In the genomic region with DNA sequence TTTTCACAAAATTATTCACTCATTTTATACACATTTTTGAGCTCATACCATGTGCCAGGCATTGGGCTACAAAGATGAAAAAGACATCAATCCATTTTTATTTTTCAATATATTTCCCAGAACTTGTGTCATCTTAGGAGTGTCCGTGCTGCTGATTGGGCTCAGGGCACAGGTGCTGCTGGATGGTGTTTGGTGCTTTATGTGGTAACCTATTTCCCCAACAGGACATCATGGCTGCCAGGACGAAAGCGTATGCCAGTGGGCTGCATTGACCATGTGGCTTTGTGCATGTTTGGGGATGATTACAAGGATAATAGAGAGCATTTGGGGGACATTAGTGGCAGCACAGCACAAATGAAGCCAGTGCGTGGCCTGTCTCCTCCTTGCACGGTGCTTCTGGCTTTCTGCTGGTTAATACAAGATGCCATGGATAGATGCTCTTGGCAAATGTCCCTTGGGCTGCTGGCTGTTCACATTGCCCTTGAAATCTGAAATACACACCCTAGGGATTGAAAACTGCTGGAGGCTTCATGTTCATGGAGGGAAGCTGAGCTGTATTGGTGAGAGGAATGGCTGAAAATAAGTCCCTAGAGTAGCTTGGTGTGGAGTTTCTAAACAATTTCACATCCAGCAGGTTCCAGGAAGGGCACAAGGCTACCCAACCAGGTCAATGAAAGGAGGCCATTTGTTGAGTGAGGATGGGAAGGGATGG, we compare ENCODE assay signal across 16 cellular contexts. TPM values are rescaled to one million over a fixed set of nuclear protein-coding genes. Genes with fewer than 3 reads are reported as not detected.
DNase-seq lines count a peak whose midpoint lies in the region; ATAC-seq and TF ChIP-seq lines count a peak whose summit lies in the region.
"Had no signal": no experiment of that assay in that cellular context is flagged by ENCODE, and none has a peak within 500 bp of the region (broad histone marks: within the 10 kb centered on the region; RNA-seq: fewer than 3 reads in every experiment).

No MANE protein-coding gene starts in this region.

- no peaks in the 10 kb centered on the region for H3F3A ChIP-seq in DOHH2 (ENCODE audit: control insufficient read depth, insufficient read depth)

- H3K4me3 ChIP-seq in DOHH2 (ENCODE audit: low read length): no peak overlapping the region
- peak overlapping the region; percentile 9 for H3K4me3 ChIP-seq in naive thymus-derived CD4-positive, alpha-beta T cell (ENCODE audit: low read length)
- H3K4me3 ChIP-seq: ascending aorta, hepatocyte, neural progenitor cell, upper lobe of right lung had no signal

- POLR2A ChIA-PET in CD4-positive, alpha-beta T cell (lab: Charles Lee): interaction anchor here (0.9 to 8.5 kb wide), 10 partner anchors 15 to 889 kb away, joined by 3 to 130 read pairs (median 4); a partner anchor contains a TSS
- POLR2A ChIA-PET in naive thymus-derived CD4-positive, alpha-beta T cell (lab: Charles Lee): interaction anchor here (0.6 to 3.1 kb wide), 6 partner anchors 9 to 1220 kb away, joined by 3 to 42 read pairs (median 4); a partner anchor contains a TSS

- no peak for DNase-seq in CD4-positive, alpha-beta T cell
- no peak for DNase-seq in naive thymus-derived CD4-positive, alpha-beta T cell
- DNase-seq in CD1c-positive myeloid dendritic cell (ENCODE audit: extremely low spot score) (no peak), NCI-H1436 (lab: John Stamatoyannopoulos, UW) (no peak), SK-N-DZ (ENCODE audit: low spot score) (no peak)
- DNase-seq: BE2C, NCI-H1694 treated with DMSO at 0.1 percent for 48 hours, NCI-H345, upper lobe of right lung had no signal

- no peaks in the 10 kb centered on the region for H4K20me1 ChIP-seq in DOHH2 (ENCODE audit: control insufficient read depth, insufficient read depth, low read depth, low read length)

- peaks cover 54% of the 10 kb centered on the region for H3K4me1 ChIP-seq in DOHH2 (ENCODE audit: control insufficient read depth, low read length)
- peaks cover 81 to 94% of the 10 kb centered on the region in 2 donors for H3K4me1 ChIP-seq in naive thymus-derived CD4-positive, alpha-beta T cell (ENCODE audit: control insufficient read depth in 2 of 2, insufficient read depth in 2 of 2, low read length in 2 of 2)
- H3K4me1 ChIP-seq: ascending aorta, neural progenitor cell had no signal

- H3K36me3 ChIP-seq in DOHH2 (ENCODE audit: control insufficient read depth, low read length): peaks cover 8% of the 10 kb centered on the region; the same call in 1 of the 2 replicates
- no peaks in the 10 kb centered on the region for H3K36me3 ChIP-seq in naive thymus-derived CD4-positive, alpha-beta T cell (ENCODE audit: control insufficient read depth in 2 of 3, insufficient read depth in 3 of 3, low read length in 3 of 3)
- H3K36me3 ChIP-seq: ascending aorta, BE2C, neural progenitor cell, upper lobe of right lung had no signal

- no peak for TF ChIP-seq CTCF in CD4-positive, alpha-beta T cell (IDR thresholded peaks at IDR 0.05)
- no peak for TF ChIP-seq CTCF in DOHH2 (IDR thresholded peaks at IDR 0.05; ENCODE audit: low read depth, low read length, poor library complexity, severe bottlenecking)

- no peaks in the 10 kb centered on the region for H3K79me2 ChIP-seq in DOHH2 (ENCODE audit: control insufficient read depth, low read length)
- H3K79me2 ChIP-seq: hepatocyte had no signal

- no peaks in the 10 kb centered on the region for H3K9me3 ChIP-seq in CD4-positive, alpha-beta T cell (ENCODE audit: control insufficient read depth, low read length)
- no peaks in the 10 kb centered on the region for H3K9me3 ChIP-seq in DOHH2 (ENCODE audit: control insufficient read depth, insufficient read depth, low read length)
- H3K9me3 ChIP-seq in naive thymus-derived CD4-positive, alpha-beta T cell (ENCODE audit: control insufficient read depth in 2 of 3, low read length in 3 of 3): peaks cover 0 to 8% (median 0%) of the 10 kb centered on the region in 3 experiments
- H3K9me3 ChIP-seq: ascending aorta, BE2C, upper lobe of right lung had no signal

- no peaks in the 10 kb centered on the region for H3K9me2 ChIP-seq in DOHH2 (replicated peaks; ENCODE audit: control insufficient read depth, low read length)

- CTCF ChIA-PET in CD4-positive, alpha-beta T cell (lab: Charles Lee): interaction anchor here (0.8 to 9.2 kb wide), 4 partner anchors 16 to 123 kb away, joined by 3 to 63 read pairs (median 4); no protein-coding TSS in a partner anchor
- CTCF ChIA-PET in naive thymus-derived CD4-positive, alpha-beta T cell (lab: Charles Lee): interaction anchor here (0.8 to 6.0 kb wide), 6 partner anchors 16 to 123 kb away, joined by 3 to 38 read pairs (median 5); no protein-coding TSS in a partner anchor

- peaks cover 6% of the 10 kb centered on the region for H3K36me3 Mint-ChIP-seq in CD4-positive, alpha-beta T cell (ENCODE audit: low read depth)
- H3K36me3 Mint-ChIP-seq in activated T-helper 17 cell treated with anti-CD3 and anti-CD28 coated beads, Interleukin-2, amount 50 U/mL, for 72 hours (ENCODE audit: low read depth): no peaks in the 10 kb centered on the region
- peaks cover 0 to 21% (median 7%) of the 10 kb centered on the region in 5 donors for H3K36me3 Mint-ChIP-seq in naive thymus-derived CD4-positive, alpha-beta T cell
- H3K36me3 Mint-ChIP-seq: neural progenitor cell had no signal

- peaks cover 11% of the 10 kb centered on the region for H3K9me3 Mint-ChIP-seq in CD4-positive, alpha-beta T cell
- H3K9me3 Mint-ChIP-seq in activated T-helper 17 cell treated with anti-CD3 and anti-CD28 coated beads, Interleukin-2, amount 50 U/mL, for 72 hours: no peaks in the 10 kb centered on the region
- H3K9me3 Mint-ChIP-seq in naive thymus-derived CD4-positive, alpha-beta T cell: peaks cover 0 to 21% (median 11%) of the 10 kb centered on the region in 11 donors
- H3K9me3 Mint-ChIP-seq: neural progenitor cell had no signal

- peak overlapping the region; percentile 90 for H3K27ac Mint-ChIP-seq in CD4-positive, alpha-beta T cell
- peak overlapping the region; percentile 75 for H3K27ac Mint-ChIP-seq in activated T-helper 17 cell treated with anti-CD3 and anti-CD28 coated beads, Interleukin-2, amount 50 U/mL, for 72 hours
- peak overlapping the region; percentile 13 to 95 (median 81) for H3K27ac Mint-ChIP-seq in naive thymus-derived CD4-positive, alpha-beta T cell
- H3K27ac Mint-ChIP-seq: neural progenitor cell had no signal

- peak overlapping the region; percentile 61 for H3K4me3 Mint-ChIP-seq in CD4-positive, alpha-beta T cell
- H3K4me3 Mint-ChIP-seq in activated T-helper 17 cell treated with anti-CD3 and anti-CD28 coated beads, Interleukin-2, amount 50 U/mL, for 72 hours: peak overlapping the region; percentile 55
- H3K4me3 Mint-ChIP-seq in naive thymus-derived CD4-positive, alpha-beta T cell: peak overlapping the region; percentile 22 to 86 (median 64)
- H3K4me3 Mint-ChIP-seq: neural progenitor cell had no signal

- intact Hi-C loops in CD4-positive, alpha-beta T cell (cut with DNase I, micrococcal nuclease): loop anchor here (1.0 to 5.0 kb wide), 3 partner anchors 49 to 79 kb away; a partner anchor contains a TSS
- intact Hi-C loops in naive thymus-derived CD4-positive, alpha-beta T cell (cut with micrococcal nuclease): loop anchor here (2.0 to 5.0 kb wide), 5 partner anchors 15 to 597 kb away; a partner anchor contains a TSS

- peaks cover 91% of the 10 kb centered on the region for H3K4me1 Mint-ChIP-seq in CD4-positive, alpha-beta T cell (ENCODE audit: low read depth)
- H3K4me1 Mint-ChIP-seq in activated T-helper 17 cell treated with anti-CD3 and anti-CD28 coated beads, Interleukin-2, amount 50 U/mL, for 72 hours: peaks cover 72% of the 10 kb centered on the region
- peaks cover 71 to 95% (median 92%) of the 10 kb centered on the region in 7 donors for H3K4me1 Mint-ChIP-seq in naive thymus-derived CD4-positive, alpha-beta T cell

- no peaks in the 10 kb centered on the region for H3K27me3 ChIP-seq in CD4-positive, alpha-beta T cell (ENCODE audit: control insufficient read depth, insufficient read depth, low read length)
- H3K27me3 ChIP-seq in DOHH2 (ENCODE audit: control insufficient read depth, low read length): 0 out of 2 replicates have a peak, but pooled peaks cover 3% of the 10 kb centered on the region
- H3K27me3 ChIP-seq in naive thymus-derived CD4-positive, alpha-beta T cell (ENCODE audit: control insufficient read depth in 2 of 2, insufficient read depth in 2 of 2, low read length in 2 of 2): no peaks in the 10 kb centered on the region
- H3K27me3 ChIP-seq: ascending aorta, BE2C, hepatocyte, neural progenitor cell, upper lobe of right lung had no signal

- no peak overlapping the region for H3K27ac ChIP-seq in CD4-positive, alpha-beta T cell (ENCODE audit: low read depth, low read length)
- no peak overlapping the region for H3K27ac ChIP-seq in DOHH2 (ENCODE audit: low read depth, low read length)
- H3K27ac ChIP-seq in naive thymus-derived CD4-positive, alpha-beta T cell (ENCODE audit: low read depth, low read length): no peak overlapping the region
- H3K27ac ChIP-seq: ascending aorta, hepatocyte, neural progenitor cell, upper lobe of right lung had no signal

- peak overlapping the region; percentile 33; the same call in 1 of the 2 replicates for H3K4me2 ChIP-seq in DOHH2 (ENCODE audit: low read length)
- H3K4me2 ChIP-seq: hepatocyte, neural progenitor cell had no signal

- peaks cover 10% of the 10 kb centered on the region for H3K27me3 Mint-ChIP-seq in CD4-positive, alpha-beta T cell
- no peaks in the 10 kb centered on the region for H3K27me3 Mint-ChIP-seq in activated T-helper 17 cell treated with anti-CD3 and anti-CD28 coated beads, Interleukin-2, amount 50 U/mL, for 72 hours
- peaks cover 0 to 34% (median under 1%) of the 10 kb centered on the region in 5 donors for H3K27me3 Mint-ChIP-seq in naive thymus-derived CD4-positive, alpha-beta T cell

- ATAC-seq in CD4-positive, alpha-beta T cell (ENCODE audit: poor library complexity): no peak
- no peak for ATAC-seq in activated T-helper 17 cell treated with anti-CD3 and anti-CD28 coated beads, Interleukin-2, amount 50 U/mL, for 72 hours (replicated peaks)
- ATAC-seq in naive thymus-derived CD4-positive, alpha-beta T cell: no peak
- ATAC-seq in GM21528 (IDR thresholded peaks at IDR 0.05; ENCODE audit: low FRiP score, unreplicated experiment): no peak
- ATAC-seq: HCT116 had no signal

RNA-seq across cellular contexts. Expression of a gene that starts 52.3 kb away (rescaled TPM):
- total RNA-seq in CD4-positive, alpha-beta T cell: 100 to 1,000 TPM; 122 to 123 TPM
- 10 to 100 TPM; 30.2 to 37.1 TPM for total RNA-seq in activated T-helper 17 cell treated with anti-CD3 and anti-CD28 coated beads, Interleukin-2, amount 50 U/mL, for 72 hours
- total RNA-seq in naive thymus-derived CD4-positive, alpha-beta T cell: 10 to 100 TPM in 3 of 5 experiments, 1 to 10 TPM in 2; 3.7 to 47.0 (median 12.9) TPM
- polyA plus RNA-seq in naive thymus-derived CD4-positive, alpha-beta T cell: 1 to 10 TPM in 1 of 2 donors, under 1 TPM in 1; 0.91 to 1.6 TPM
- polyA plus RNA-seq in SK-N-DZ (2014; cell fraction: cytosol; rRNA removed): not detected in 2 replicates
- polyA plus RNA-seq in SK-N-DZ (2014; cell fraction: nucleus; rRNA removed): not detected in 2 replicates
